ENCODE assay signal across 30 cellular contexts in genomic region chr6:5433324-5433723, GRCh38.
"Had no signal": no experiment of that assay in that cellular context is flagged by ENCODE, and none has a peak within 500 bp of the region (broad histone marks: within the 10 kb centered on the region; RNA-seq: fewer than 3 reads in every experiment).

No MANE protein-coding gene starts in this region.

- H3K9me3 ChIP-seq: ovary, thoracic aorta, thyroid gland, upper lobe of left lung, vagina had no signal

- H3K9ac ChIP-seq: neural progenitor cell, parathyroid adenoma had no signal

- H3K4me2 ChIP-seq: neural progenitor cell, smooth muscle cell had no signal

- H3K4me1 ChIP-seq: neural progenitor cell, parathyroid adenoma, psoas muscle, spleen, stomach, thyroid gland, tibial nerve, upper lobe of left lung, vagina had no signal

- H3K27ac ChIP-seq: neural progenitor cell, ovary, parathyroid adenoma, psoas muscle, skin epidermis, spleen, stomach, thoracic aorta, thyroid gland, tibial nerve, upper lobe of left lung, vagina had no signal

- H3K4me3 ChIP-seq: neural progenitor cell, ovary, psoas muscle, skin epidermis, smooth muscle cell, spleen, stomach, thoracic aorta, thyroid gland, tibial nerve, upper lobe of left lung, vagina had no signal

- H3K79me2 ChIP-seq: parathyroid adenoma had no signal

- H2AFZ ChIP-seq: neural progenitor cell, parathyroid adenoma had no signal

- ATAC-seq: natural killer cell; psoas muscle; right cardiac atrium; sciatic nerve; stimulated activated memory B cell treated with anti-CD40 and anti-IgM and Interleukin-4, amounts not matched to agents 10 μg/mL and 1 μg/mL and 100 μg/mL, for 72 hours; stimulated activated naive CD8-positive, alpha-beta T cell treated with anti-CD3 and anti-CD28 coated beads, Interleukin-15, Interleukin-2, amounts not matched to agents 100 U/mL and 50 U/mL, for 24 hours had no signal

- H3K4me1 Mint-ChIP-seq: nephron had no signal

- H3K36me3 ChIP-seq: neural progenitor cell, ovary, thoracic aorta, vagina had no signal

- H3K27me3 Mint-ChIP-seq: progenitor cell of endocrine pancreas; stimulated activated memory B cell treated with anti-CD40 and anti-IgM and Interleukin-4, amounts not matched to agents 10 μg/mL and 1 μg/mL and 100 μg/mL, for 72 hours had no signal

- H3K27me3 ChIP-seq: neural progenitor cell, ovary, spleen, stomach, thyroid gland, tibial nerve, upper lobe of left lung, vagina had no signal

- DNase-seq: natural killer cell; occipital lobe; ovary; posterior cingulate gyrus; psoas muscle; right cardiac atrium; spleen; stimulated activated CD4-positive, alpha-beta T cell treated with anti-CD3 and anti-CD28 coated beads, Interleukin-12 subunit alpha, Interleukin-12 subunit beta, amount 100 ng/mL, for 4 hours; stimulated activated CD4-positive, alpha-beta T cell treated with anti-CD3 and anti-CD28 coated beads, Interleukin-1b, Interleukin-23, amount 100 ng/mL, for 48 hours; stimulated activated CD4-positive, alpha-beta T cell treated with anti-CD3 and anti-CD28 coated beads, Interleukin-4, amount 100 ng/mL, for 1 hour; stimulated activated CD4-positive, alpha-beta T cell treated with anti-CD3 and anti-CD28 coated beads, Interleukin-4, amount 100 ng/mL, for 4 hours; stimulated activated CD8-positive, alpha-beta memory T cell treated with anti-CD3 and anti-CD28 coated beads, Interleukin-4, amount 100 ng/mL, for 48 hours; stimulated activated naive CD4-positive, alpha-beta T cell; stimulated activated naive CD8-positive, alpha-beta T cell treated with anti-CD3 and anti-CD28 coated beads, Interleukin-15, Interleukin-2, amounts not matched to agents 100 U/mL and 50 U/mL, for 24 hours; stomach; thyroid gland; trophoblast cell; upper lobe of left lung had no signal

- H3K4me3 Mint-ChIP-seq: natural killer cell; nephron; neural progenitor cell; stimulated activated memory B cell treated with anti-CD40 and anti-IgM and Interleukin-4, amounts not matched to agents 10 μg/mL and 1 μg/mL and 100 μg/mL, for 72 hours had no signal

- H3K27ac Mint-ChIP-seq: natural killer cell; nephron; neural progenitor cell; progenitor cell of endocrine pancreas; stimulated activated memory B cell treated with anti-CD40 and anti-IgM and Interleukin-4, amounts not matched to agents 10 μg/mL and 1 μg/mL and 100 μg/mL, for 72 hours had no signal

- FAIRE-seq: urothelium cell line had no signal

- H3K9me3 Mint-ChIP-seq: neural progenitor cell had no signal
